In genomic region chr2:70901235-70902066, GRCh38 we compare ENCODE assay signal across 9 cellular contexts. TPM values are rescaled to one million over a fixed set of nuclear protein-coding genes. Genes with fewer than 3 reads are reported as not detected.
A peak's percentile ranks its signal among the peaks of the same experiment; 100 is the strongest.
DNase-seq lines count a peak whose midpoint lies in the region; ATAC-seq and TF ChIP-seq lines count a peak whose summit lies in the region.
"Had no signal": no experiment of that assay in that cellular context is flagged by ENCODE, and none has a peak within 500 bp of the region (broad histone marks: within the 10 kb centered on the region; RNA-seq: fewer than 3 reads in every experiment).

No MANE protein-coding gene starts in this region.

- H2AFZ ChIP-seq in PC-9: peak overlapping the region; percentile 82

- no peaks in the 10 kb centered on the region for H3K79me2 ChIP-seq in PC-9 (ENCODE audit: low read depth)

- H3K4me1 Mint-ChIP-seq in naive thymus-derived CD4-positive, alpha-beta T cell: peaks cover 19 to 46% (median 34%) of the 10 kb centered on the region in 7 donors

- peaks cover 86 to 94% (median 90%) of the 10 kb centered on the region in 5 donors for H3K27me3 Mint-ChIP-seq in naive thymus-derived CD4-positive, alpha-beta T cell

- H3K27ac ChIP-seq in PC-9: no peak overlapping the region
- no peak overlapping the region for H3K27ac ChIP-seq in naive thymus-derived CD4-positive, alpha-beta T cell (ENCODE audit: low read depth, low read length)

- no peaks in the 10 kb centered on the region for H3K36me3 ChIP-seq in PC-9 (ENCODE audit: low read depth)
- no peaks in the 10 kb centered on the region for H3K36me3 ChIP-seq in naive thymus-derived CD4-positive, alpha-beta T cell (ENCODE audit: control insufficient read depth in 2 of 3, insufficient read depth in 3 of 3, low read length in 3 of 3)

- peaks cover 36% of the 10 kb centered on the region for H3K27me3 ChIP-seq in PC-9 (ENCODE audit: insufficient read depth, low read depth)
- H3K27me3 ChIP-seq in naive thymus-derived CD4-positive, alpha-beta T cell (ENCODE audit: control insufficient read depth in 2 of 2, insufficient read depth in 2 of 2, low read length in 2 of 2): peaks cover 3 to 40% of the 10 kb centered on the region in 2 donors

- BruUV-seq in PC-9 (replicated peaks; lab: Mats Ljungman, UMichigan): no TSS peak

- H3K4me2 ChIP-seq in PC-9: peak overlapping the region; percentile 76

- CTCF ChIA-PET in PC-9 (lab: Charles Lee): no interaction called here
- CTCF ChIA-PET in naive thymus-derived CD4-positive, alpha-beta T cell (lab: Charles Lee): no interaction called here

- H3F3A ChIP-seq in PC-9 (ENCODE audit: insufficient read depth, low read depth): no peaks in the 10 kb centered on the region

- H3K9me2 ChIP-seq in PC-9 (ENCODE audit: insufficient read depth): no peaks in the 10 kb centered on the region

- POLR2A ChIA-PET in PC-9 (lab: Charles Lee; ENCODE audit: unreplicated experiment): interaction anchor here (0.5 kb wide), 1 partner anchor 760 kb away, joined by 7 read pairs; no protein-coding TSS in a partner anchor
- POLR2A ChIA-PET in naive thymus-derived CD4-positive, alpha-beta T cell (lab: Charles Lee): no interaction called here

- no peaks in the 10 kb centered on the region for H3K4me1 ChIP-seq in PC-9 (replicated peaks; ENCODE audit: insufficient read depth)
- H3K4me1 ChIP-seq in naive thymus-derived CD4-positive, alpha-beta T cell (ENCODE audit: control insufficient read depth in 2 of 2, insufficient read depth in 2 of 2, low read length in 2 of 2): peaks cover 0 to 15% of the 10 kb centered on the region in 2 donors

- peak overlapping the region; percentile 66 to 87 (median 80) for H3K4me3 Mint-ChIP-seq in naive thymus-derived CD4-positive, alpha-beta T cell

- H4K20me1 ChIP-seq in PC-9 (ENCODE audit: insufficient read depth): no peaks in the 10 kb centered on the region

- peaks cover 0 to 4% (median 0%) of the 10 kb centered on the region in 11 donors for H3K9me3 Mint-ChIP-seq in naive thymus-derived CD4-positive, alpha-beta T cell

- H3K36me3 Mint-ChIP-seq in naive thymus-derived CD4-positive, alpha-beta T cell: peaks cover 0 to 5% (median 0%) of the 10 kb centered on the region in 5 donors

- intact Hi-C loops in PC-9 (cut with micrococcal nuclease; ENCODE audit: unreplicated experiment): no loop called here
- intact Hi-C loops in naive thymus-derived CD4-positive, alpha-beta T cell (cut with micrococcal nuclease): no loop called here

- no peak for TF ChIP-seq CTCF in PC-9 (conservative IDR thresholded peaks at IDR 0.05)
- no peak for TF ChIP-seq CTCF in epithelial cell of proximal tubule (conservative IDR thresholded peaks at IDR 0.05; ENCODE audit: low read depth, low read length)

- H3K27ac Mint-ChIP-seq in naive thymus-derived CD4-positive, alpha-beta T cell: peak overlapping the region in 1 of 9 donors; percentile 74

- H3K9me3 ChIP-seq in PC-9 (ENCODE audit: insufficient read depth, low read depth): no peaks in the 10 kb centered on the region
- H3K9me3 ChIP-seq in naive thymus-derived CD4-positive, alpha-beta T cell (ENCODE audit: control insufficient read depth in 2 of 3, low read length in 3 of 3): no peaks in the 10 kb centered on the region

- DNase-seq in NCI-H2081 (lab: John Stamatoyannopoulos, UW): peak; percentile 8 to 34
- DNase-seq in NCI-H2081 treated with DMSO at 0.1 percent for 48 hours (lab: John Stamatoyannopoulos, UW): no peak
- no peak for DNase-seq in PC-9
- DNase-seq in epithelial cell of proximal tubule (ENCODE audit: low read depth): no peak
- DNase-seq in naive thymus-derived CD4-positive, alpha-beta T cell: no peak
- no peak for DNase-seq in NAMALWA (ENCODE audit: low spot score)
- DNase-seq in HPDE6-E6E7 (ENCODE audit: extremely low spot score): no peak

- H3K4me3 ChIP-seq in PC-9 (peak overlapping the region; percentile 67), epithelial cell of proximal tubule (ENCODE audit: low read depth, low read length) (peak overlapping the region; percentile 41)
- peak overlapping the region; percentile 43 for H3K4me3 ChIP-seq in naive thymus-derived CD4-positive, alpha-beta T cell (ENCODE audit: low read length)

- peak; percentile 50 for ATAC-seq in naive thymus-derived CD4-positive, alpha-beta T cell
- ATAC-seq in HG03045 (IDR thresholded peaks at IDR 0.05; ENCODE audit: unreplicated experiment): no peak

RNA-seq across cellular contexts. Expression of gene VAX2, which starts 1.1 kb away (rescaled TPM):
- total RNA-seq in PC-9 (2021): 0.58 TPM in 1 of 2 replicates, not detected in the other
- 0.12 and 0.51 TPM in 2 replicates for total RNA-seq in epithelial cell of proximal tubule
- total RNA-seq in naive thymus-derived CD4-positive, alpha-beta T cell: not detected
- not detected for polyA plus RNA-seq in naive thymus-derived CD4-positive, alpha-beta T cell
- total RNA-seq: activated CD8-positive, alpha-beta memory T cell treated with anti-CD3 and anti-CD28 coated beads for 36 hours had no signal

RNA-seq across cellular contexts. Expression of gene ATP6V1B1, which starts 34.2 kb away (rescaled TPM):
- total RNA-seq in PC-9 (2021): 7.8 and 13.9 TPM in 2 replicates
- total RNA-seq in epithelial cell of proximal tubule: 0.81 TPM in 1 of 2 replicates, not detected in the other
- not detected for total RNA-seq in naive thymus-derived CD4-positive, alpha-beta T cell
- polyA plus RNA-seq in naive thymus-derived CD4-positive, alpha-beta T cell: not detected
- total RNA-seq: activated CD8-positive, alpha-beta memory T cell treated with anti-CD3 and anti-CD28 coated beads for 36 hours had no signal

Comparison
In these comparisons a context has a peak if more than half of its experiments do, and no peak if none do; other contexts are left out.
1. DNase-seq: peak in NCI-H2081 (2 of 2); none in NCI-H2081 treated with DMSO at 0.1 percent for 48 hours (single experiment), PC-9 (0 of 2), epithelial cell of proximal tubule (single experiment), naive thymus-derived CD4-positive, alpha-beta T cell (0 of 9), NAMALWA (single experiment) and HPDE6-E6E7 (single experiment).
2. Peak in every context shown above with its lines, with median percentiles within 50 percentile points of each other: H3K4me3 ChIP-seq.